Comparison of ENCODE assay signal across 8 cellular contexts in the genomic region with DNA sequence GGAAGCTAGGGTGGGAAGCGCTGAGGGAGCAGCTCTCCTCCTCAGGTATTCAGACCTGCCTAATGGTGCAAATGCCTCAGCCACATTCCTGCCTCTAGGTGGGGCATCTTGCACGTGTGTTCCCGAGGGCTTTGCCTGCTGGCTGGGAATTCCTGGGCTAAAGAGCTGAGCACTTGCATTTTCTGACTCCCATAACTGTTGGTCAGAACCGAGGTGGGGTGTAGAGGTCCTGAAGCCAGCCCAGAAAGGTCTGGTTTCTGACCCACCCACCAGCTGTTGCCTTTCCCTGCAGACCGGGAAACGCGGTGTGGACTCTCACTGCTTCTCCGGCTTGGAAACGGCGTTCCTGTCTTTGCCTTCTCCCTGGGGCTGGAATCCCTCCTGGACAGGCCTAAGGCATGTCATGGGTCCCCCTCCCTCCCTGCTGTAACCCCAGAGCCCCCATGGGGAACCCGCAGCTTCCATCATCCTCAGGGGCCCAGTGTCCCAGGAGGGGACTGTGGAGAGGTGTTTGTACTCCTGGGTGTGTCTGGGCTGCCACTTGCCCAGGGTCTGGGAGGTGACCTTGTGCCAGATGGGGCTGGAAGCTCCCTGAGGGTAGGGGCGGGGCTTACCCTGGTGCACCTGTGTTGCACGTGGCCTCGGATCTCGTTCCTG. TPM values are rescaled to one million over a fixed set of nuclear protein-coding genes. Genes with fewer than 3 reads are reported as not detected.
DNase-seq lines count a peak whose midpoint lies in the region; ATAC-seq and TF ChIP-seq lines count a peak whose summit lies in the region.

No MANE protein-coding gene starts in this region.

- peaks cover 31% of the 10 kb centered on the region for H3K9me3 Mint-ChIP-seq in endodermal cell

- H3K4me3 Mint-ChIP-seq in endodermal cell: no peak overlapping the region

- no peak overlapping the region for H3K27ac ChIP-seq in endodermal cell (ENCODE audit: low read depth, low read length)

- no peaks in the 10 kb centered on the region for H3K36me3 ChIP-seq in endodermal cell (ENCODE audit: control insufficient read depth, insufficient read depth, low read length)

- DNase-seq in NCI-H1694 treated with DMSO at 0.1 percent for 48 hours (lab: John Stamatoyannopoulos, UW) (peak; percentile 0), NCI-H1694 (lab: John Stamatoyannopoulos, UW) (no peak), NCI-H748 treated with DMSO at 0.1 percent for 48 hours (lab: John Stamatoyannopoulos, UW) (peak; percentile 21), endodermal cell (peak; percentile 96), mesenteric fat pad (ENCODE audit: low spot score) (peak; percentile 65), NOMO-1 treated with dmso at 0.1 percent for 144 hours (lab: John Stamatoyannopoulos, UW; ENCODE audit: unreplicated experiment) (no peak)

- H3K4me3 ChIP-seq in endodermal cell (ENCODE audit: low read length): no peak overlapping the region

- peak; percentile 97 for TF ChIP-seq CTCF in endodermal cell (conservative IDR thresholded peaks at IDR 0.05)

- ATAC-seq in HG02623 (IDR thresholded peaks at IDR 0.05; ENCODE audit: unreplicated experiment) (no peak), HG03342 (IDR thresholded peaks at IDR 0.05; ENCODE audit: unreplicated experiment) (no peak)

- peaks cover 5% of the 10 kb centered on the region for H3K36me3 Mint-ChIP-seq in endodermal cell (ENCODE audit: low read depth)

- H3K4me1 Mint-ChIP-seq in endodermal cell: peaks cover 3% of the 10 kb centered on the region

- no peak overlapping the region for H3K9ac ChIP-seq in endodermal cell (ENCODE audit: extremely low read depth, low read length, poor library complexity, severe bottlenecking)

- no peaks in the 10 kb centered on the region for H3K4me1 ChIP-seq in endodermal cell (ENCODE audit: control insufficient read depth, insufficient read depth, low read length)

- peaks cover 2% of the 10 kb centered on the region for H3K27me3 Mint-ChIP-seq in endodermal cell (ENCODE audit: insufficient read depth)

- no peak overlapping the region for H3K27ac Mint-ChIP-seq in endodermal cell

- peaks cover 23% of the 10 kb centered on the region for H3K9me3 ChIP-seq in endodermal cell (ENCODE audit: control insufficient read depth, low read length)

- no peaks in the 10 kb centered on the region for H3K27me3 ChIP-seq in endodermal cell (ENCODE audit: control insufficient read depth, insufficient read depth, low read length, poor library complexity, severe bottlenecking)

- 65 to 68% methylated on average over 10 to 15 of the region's 15 CpGs for WGBS in endodermal cell (ENCODE audit: insufficient coverage in 1 of 2, insufficient read length in 1 of 2), 2 experiments

RNA-seq across cellular contexts. Expression of a gene that starts 24.0 kb away (rescaled TPM):
- total RNA-seq in endodermal cell (under 1 TPM; 0.20 to 0.64 TPM), mesenteric fat pad (0.29 TPM)
- 0.18 TPM for polyA plus RNA-seq in endodermal cell (2013, experiment 1 of 2)
- polyA plus RNA-seq in endodermal cell (2013, experiment 2 of 2): not detected

Comparison
In these comparisons a context has a peak if more than half of its experiments do, and no peak if none do; other contexts are left out.
1. DNase-seq: peak in NCI-H1694 treated with DMSO at 0.1 percent for 48 hours (single experiment), NCI-H748 treated with DMSO at 0.1 percent for 48 hours (single experiment), endodermal cell (single experiment) and mesenteric fat pad (single experiment); none in NCI-H1694 (single experiment) and NOMO-1 treated with dmso at 0.1 percent for 144 hours (single experiment).